Comparison of ENCODE assay signal across 13 cellular contexts in genomic region chr12:109864916-109865315, GRCh38. TPM values are rescaled to one million over a fixed set of nuclear protein-coding genes. Genes with fewer than 3 reads are reported as not detected.
A peak's percentile ranks its signal among the peaks of the same experiment; 100 is the strongest.
DNase-seq lines count a peak whose midpoint lies in the region; ATAC-seq and TF ChIP-seq lines count a peak whose summit lies in the region.
"Had no signal": no experiment of that assay in that cellular context is flagged by ENCODE, and none has a peak within 500 bp of the region (broad histone marks: within the 10 kb centered on the region; RNA-seq: fewer than 3 reads in every experiment).

No MANE protein-coding gene starts in this region.

- no peaks in the 10 kb centered on the region for H3K9me3 ChIP-seq in RWPE2 (ENCODE audit: severe bottlenecking)

- H3K9me3 Mint-ChIP-seq in immature natural killer cell: no peaks in the 10 kb centered on the region
- no peaks in the 10 kb centered on the region for H3K9me3 Mint-ChIP-seq in stimulated activated naive CD8-positive, alpha-beta T cell treated with anti-CD3 and anti-CD28 coated beads, Interleukin-15, amount 100 ng/mL, for 72 hours

- peaks cover 0 to 8% (median 6%) of the 10 kb centered on the region in 3 donors for H3K36me3 Mint-ChIP-seq in immature natural killer cell

- peaks cover 31% of the 10 kb centered on the region for H3K4me1 ChIP-seq in RWPE2 (ENCODE audit: insufficient read depth, poor library complexity, severe bottlenecking)

- ATAC-seq in RWPE2 (ENCODE audit: low read depth): peak; percentile 78
- ATAC-seq in stimulated activated naive CD8-positive, alpha-beta T cell treated with anti-CD3 and anti-CD28 coated beads, Interleukin-15, amount 100 ng/mL, for 72 hours: no peak
- ATAC-seq in HG02588 (IDR thresholded peaks at IDR 0.05; ENCODE audit: unreplicated experiment): no peak
- ATAC-seq in GM21360 (IDR thresholded peaks at IDR 0.05; ENCODE audit: unreplicated experiment): no peak

- no peak overlapping the region for H3K4me3 ChIP-seq in RWPE2 (ENCODE audit: severe bottlenecking)

- DNase-seq in DMS79 treated with DMSO at 0.1 percent for 48 hours (lab: John Stamatoyannopoulos, UW) (peak; percentile 78), RWPE2 (ENCODE audit: low spot score) (no peak), immature natural killer cell (no peak)
- no peak for DNase-seq in stimulated activated naive CD8-positive, alpha-beta T cell treated with anti-CD3 and anti-CD28 coated beads, Interleukin-15, amount 100 ng/mL, for 72 hours
- no peak for DNase-seq in stimulated activated CD8-positive, alpha-beta memory T cell treated with anti-CD3 and anti-CD28 coated beads, Interleukin-4, amount 100 ng/mL, for 48 hours
- no peak for DNase-seq in effector CD4-positive, alpha-beta T cell
- DNase-seq: activated effector memory CD4-positive, alpha-beta T cell treated with Interleukin-2 at 50 U/mL for 16 hours; DND-41; glutamatergic neuron; NCI-H2081; stimulated activated naive CD4-positive, alpha-beta T cell had no signal

- peak overlapping the region; percentile 71 to 94 (median 92) for H3K27ac Mint-ChIP-seq in immature natural killer cell
- H3K27ac Mint-ChIP-seq in stimulated activated naive CD8-positive, alpha-beta T cell treated with anti-CD3 and anti-CD28 coated beads, Interleukin-15, amount 100 ng/mL, for 72 hours: peak overlapping the region; percentile 61 to 93

- peak overlapping the region in 4 of 5 donors; percentile 50 to 82 (median 60) for H3K4me3 Mint-ChIP-seq in immature natural killer cell
- H3K4me3 Mint-ChIP-seq in stimulated activated naive CD8-positive, alpha-beta T cell treated with anti-CD3 and anti-CD28 coated beads, Interleukin-15, amount 100 ng/mL, for 72 hours: no peak overlapping the region

- H3K4me1 Mint-ChIP-seq in immature natural killer cell: peaks cover 60 to 64% of the 10 kb centered on the region in 2 donors
- peaks cover 16% of the 10 kb centered on the region for H3K4me1 Mint-ChIP-seq in stimulated activated naive CD8-positive, alpha-beta T cell treated with anti-CD3 and anti-CD28 coated beads, Interleukin-15, amount 100 ng/mL, for 72 hours

- H3K27me3 ChIP-seq in RWPE2 (ENCODE audit: insufficient read depth, poor library complexity, severe bottlenecking): no peaks in the 10 kb centered on the region

- peak overlapping the region; percentile 67 for H3K27ac ChIP-seq in RWPE2 (ENCODE audit: poor library complexity, severe bottlenecking)

- no peak for TF ChIP-seq CTCF in RWPE2 (IDR thresholded peaks at IDR 0.05; ENCODE audit: poor library complexity, severe bottlenecking)

- H3K36me3 ChIP-seq in RWPE2 (ENCODE audit: low read depth): no peaks in the 10 kb centered on the region

- no peaks in the 10 kb centered on the region for H3K27me3 Mint-ChIP-seq in immature natural killer cell (ENCODE audit: low read depth in 3 of 3)
- no peaks in the 10 kb centered on the region for H3K27me3 Mint-ChIP-seq in stimulated activated naive CD8-positive, alpha-beta T cell treated with anti-CD3 and anti-CD28 coated beads, Interleukin-15, amount 100 ng/mL, for 72 hours

RNA-seq across cellular contexts. Expression of gene GLTP, which starts 15.4 kb away (rescaled TPM):
- polyA plus RNA-seq in immature natural killer cell: 10 to 100 TPM; 64.8 to 95.1 (median 71.9) TPM

RNA-seq across cellular contexts. Expression of gene TRPV4, which starts 31.7 kb away (rescaled TPM):
- polyA plus RNA-seq in immature natural killer cell: not detected

RNA-seq across cellular contexts. Expression of gene TCHP, which starts 35.2 kb away (rescaled TPM):
- 10 to 100 TPM in 1 of 3 donors, 1 to 10 TPM in 2; 2.9 to 22.8 (median 9.1) TPM for polyA plus RNA-seq in immature natural killer cell

Comparison
In these comparisons a context has a peak if more than half of its experiments do, and no peak if none do; other contexts are left out.
1. H3K4me3 Mint-ChIP-seq: peak in immature natural killer cell (4 of 5); none in stimulated activated naive CD8-positive, alpha-beta T cell treated with anti-CD3 and anti-CD28 coated beads, Interleukin-15, amount 100 ng/mL, for 72 hours (0 of 2).